9 cellular contexts compared by ENCODE assay signal in the genomic region with DNA sequence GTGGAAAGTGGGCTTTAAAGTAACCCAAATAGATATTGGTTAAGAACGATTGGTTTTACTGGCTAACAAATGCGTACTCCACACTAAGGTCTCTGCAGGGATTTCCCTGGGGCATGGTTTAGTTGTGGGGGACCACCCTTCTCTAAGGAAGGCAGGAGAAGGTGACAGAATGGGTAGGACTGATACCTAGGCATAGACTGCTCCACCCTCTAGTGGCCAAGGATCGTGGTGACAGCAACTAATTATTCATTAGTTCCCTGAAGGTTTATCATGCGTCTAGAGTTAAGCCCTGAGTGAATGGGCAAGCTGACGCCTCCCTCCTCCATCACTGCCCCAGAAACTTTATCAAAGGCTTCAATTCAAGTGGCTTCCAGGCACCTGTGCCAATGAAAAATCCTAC. TPM values are rescaled to one million over a fixed set of nuclear protein-coding genes. Genes with fewer than 3 reads are reported as not detected.
DNase-seq lines count a peak whose midpoint lies in the region; ATAC-seq and TF ChIP-seq lines count a peak whose summit lies in the region.
"Had no signal": no experiment of that assay in that cellular context is flagged by ENCODE, and none has a peak within 500 bp of the region (broad histone marks: within the 10 kb centered on the region; RNA-seq: fewer than 3 reads in every experiment).

No MANE protein-coding gene starts in this region.

- peak; percentile 15 for DNase-seq in EH (ENCODE audit: low read depth)
- DNase-seq in HT-29 (ENCODE audit: low spot score) = peak; percentile 62
- DNase-seq in T-helper 17 cell = no peak
- DNase-seq in kidney epithelial cell (ENCODE audit: low read depth) = no peak
- no peak for DNase-seq in hypothalamus (lab: John Stamatoyannopoulos, UW)

- no peak overlapping the region for H3K4me3 Mint-ChIP-seq in T-helper 17 cell

- no peaks in the 10 kb centered on the region for H3K36me3 ChIP-seq in kidney epithelial cell (ENCODE audit: control insufficient read depth, insufficient read depth, low read length)
- H3K36me3 ChIP-seq: SJCRH30 had no signal

- peaks cover 30% of the 10 kb centered on the region for H3K27me3 ChIP-seq in kidney epithelial cell (ENCODE audit: control insufficient read depth, insufficient read depth, low read length)
- H3K27me3 ChIP-seq: SJCRH30 had no signal

- peaks cover 3% of the 10 kb centered on the region for H3K36me3 Mint-ChIP-seq in T-helper 17 cell (ENCODE audit: low read depth)

- no peak overlapping the region for H3K27ac Mint-ChIP-seq in T-helper 17 cell

- no peaks in the 10 kb centered on the region for H3K27me3 Mint-ChIP-seq in T-helper 17 cell

- ATAC-seq in T-helper 17 cell = peak; percentile 24
- no peak for ATAC-seq in GM18511 (IDR thresholded peaks at IDR 0.05; ENCODE audit: unreplicated experiment)
- no peak for ATAC-seq in GM18498 (IDR thresholded peaks at IDR 0.05; ENCODE audit: unreplicated experiment)
- ATAC-seq in HG02571 (IDR thresholded peaks at IDR 0.05; ENCODE audit: unreplicated experiment) = no peak

- no peaks in the 10 kb centered on the region for H3K9me3 ChIP-seq in T-helper 17 cell (ENCODE audit: control insufficient read depth, low read length, poor library complexity, severe bottlenecking)
- H3K9me3 ChIP-seq: SJCRH30 had no signal

- no peak overlapping the region for H3K4me3 ChIP-seq in kidney epithelial cell (ENCODE audit: low read depth, low read length)
- H3K4me3 ChIP-seq: SJCRH30 had no signal

- peaks cover 8% of the 10 kb centered on the region for H3K4me1 Mint-ChIP-seq in T-helper 17 cell

- TF ChIP-seq CTCF in kidney epithelial cell (IDR thresholded peaks at IDR 0.05; ENCODE audit: insufficient read depth, low read length, poor library complexity, severe bottlenecking) = peak; percentile 53

RNA-seq across cellular contexts. Expression of a gene that starts 9.1 kb away (rescaled TPM):
- total RNA-seq in HT-29 (2014; rRNA removed; shearing (Covaris generic)) = not detected in 2 replicates
- total RNA-seq in T-helper 17 cell = not detected
- not detected in 2 replicates for total RNA-seq in kidney epithelial cell
- total RNA-seq: SJCRH30 had no signal

RNA-seq across cellular contexts. Expression of a gene that starts 40.1 kb away (rescaled TPM):
- 0.05 and 0.16 TPM in 2 replicates for total RNA-seq in HT-29 (2014; rRNA removed; shearing (Covaris generic))
- total RNA-seq in T-helper 17 cell (1 to 10 TPM; 2.3 to 6.5 TPM), kidney epithelial cell (7.4 and 8.8 TPM in 2 replicates)

Comparison
In these comparisons a context has a peak if more than half of its experiments do, and no peak if none do; other contexts are left out.
1. DNase-seq: peak in EH (single experiment) and HT-29 (single experiment); none in T-helper 17 cell (0 of 3), kidney epithelial cell (single experiment) and hypothalamus (0 of 51).